13 cellular contexts compared by ENCODE assay signal in genomic region chrX:153921511-153922285, GRCh38. TPM values are rescaled to one million over a fixed set of nuclear protein-coding genes. Genes with fewer than 3 reads are reported as not detected.
DNase-seq lines count a peak whose midpoint lies in the region; ATAC-seq and TF ChIP-seq lines count a peak whose summit lies in the region.
"Had no signal": no experiment of that assay in that cellular context is flagged by ENCODE, and none has a peak within 500 bp of the region (broad histone marks: within the 10 kb centered on the region; RNA-seq: fewer than 3 reads in every experiment).

No MANE protein-coding gene starts in this region.

- H3K4me1 Mint-ChIP-seq in CD8-positive, alpha-beta T cell (ENCODE audit: low read depth), result peaks cover 28% of the 10 kb centered on the region
- peaks cover 10% of the 10 kb centered on the region for H3K4me1 Mint-ChIP-seq in activated naive CD8-positive, alpha-beta T cell treated with anti-CD3 and anti-CD28 coated beads, Interleukin-2, amount 10 ng/mL, durations not matched to agents 7 days and 5 days
- peaks cover 23 to 30% of the 10 kb centered on the region in 2 donors for H3K4me1 Mint-ChIP-seq in natural killer cell treated with Interleukin-12 subunit alpha and Interleukin-12 subunit beta and Interleukin-15 and Interleukin-18, amount 100 ng/mL, for 72 hours (ENCODE audit: low read depth in 2 of 2)

- no peak for DNase-seq in CD8-positive, alpha-beta T cell
- DNase-seq in LHCN-M2 (ENCODE audit: low read depth) (peak; percentile 68), HCEC 1CT (no peak)
- DNase-seq in activated naive CD8-positive, alpha-beta T cell treated with anti-CD3 and anti-CD28 coated beads, Interleukin-2, amount 10 ng/mL, durations not matched to agents 7 days and 5 days, result no peak
- no peak for DNase-seq in natural killer cell treated with Interleukin-12 subunit alpha and Interleukin-12 subunit beta and Interleukin-15 and Interleukin-18, amount 100 ng/mL, for 72 hours (ENCODE audit: low spot score)
- DNase-seq in activated effector memory CD4-positive, alpha-beta T cell treated with anti-CD3 and anti-CD28 coated beads, Interleukin-2, amount 50 U/mL, for 16 hours, result no peak
- DNase-seq: DMS79 treated with DMSO at 0.1 percent for 48 hours, Karpas-422, NCI-H69 had no signal

- H3K27me3 ChIP-seq in CD8-positive, alpha-beta T cell (ENCODE audit: insufficient read depth, low read length), result no peaks in the 10 kb centered on the region

- ATAC-seq in CD8-positive, alpha-beta T cell, result no peak
- no peak for ATAC-seq in activated naive CD8-positive, alpha-beta T cell treated with anti-CD3 and anti-CD28 coated beads, Interleukin-2, amount 10 ng/mL, durations not matched to agents 7 days and 5 days (ENCODE audit: low read depth)
- ATAC-seq in natural killer cell treated with Interleukin-12 subunit alpha and Interleukin-12 subunit beta and Interleukin-15 and Interleukin-18, amount 100 ng/mL, for 72 hours, result peak in 1 of 2 donors; percentile 1
- no peak for ATAC-seq in HG03108 (IDR thresholded peaks at IDR 0.05; ENCODE audit: unreplicated experiment)
- no peak for ATAC-seq in HG03280 (IDR thresholded peaks at IDR 0.05; ENCODE audit: unreplicated experiment)
- ATAC-seq: stimulated activated memory B cell treated with anti-CD40 and anti-IgM and Interleukin-4, amounts not matched to agents 10 μg/mL and 1 μg/mL and 100 μg/mL, for 72 hours had no signal

- CTCF ChIA-PET in CD8-positive, alpha-beta T cell (lab: Charles Lee), result interaction anchor here (0.9 to 11.6 kb wide), 2 partner anchors 28 to 158 kb away, joined by 3 to 205 read pairs; no protein-coding TSS in a partner anchor

- POLR2A ChIA-PET in CD8-positive, alpha-beta T cell (lab: Charles Lee), result interaction anchor here (1.0 to 10.2 kb wide), 4 partner anchors 9 to 127 kb away, joined by 4 to 100 read pairs (median 6); partner anchors contain the start of genes IDH3G, RENBP and SSR4
- POLR2A ChIA-PET in activated naive CD8-positive, alpha-beta T cell treated with anti-CD3 and anti-CD28 coated beads, Interleukin-2, amount 10 ng/mL, durations not matched to agents 7 days and 5 days (lab: Charles Lee), result interaction anchor here (1.1 to 9.1 kb wide), 4 partner anchors 15 to 26 kb away, joined by 3 to 185 read pairs (median 42); partner anchors contain the start of genes NAA10 and RENBP

- peaks cover 4% of the 10 kb centered on the region for H3K36me3 ChIP-seq in CD8-positive, alpha-beta T cell (ENCODE audit: insufficient read depth, low read length)

- intact Hi-C loops in CD8-positive, alpha-beta T cell (cut with DNase I, micrococcal nuclease), result no loop called here

- H3K4me3 Mint-ChIP-seq in CD8-positive, alpha-beta T cell, result peak overlapping the region; percentile 90
- H3K4me3 Mint-ChIP-seq in activated naive CD8-positive, alpha-beta T cell treated with anti-CD3 and anti-CD28 coated beads, Interleukin-2, amount 10 ng/mL, durations not matched to agents 7 days and 5 days, result peak overlapping the region; percentile 97
- peak overlapping the region; percentile 88 for H3K4me3 Mint-ChIP-seq in natural killer cell treated with Interleukin-12 subunit alpha and Interleukin-12 subunit beta and Interleukin-15 and Interleukin-18, amount 100 ng/mL, for 72 hours

- H3K4me1 ChIP-seq in CD8-positive, alpha-beta T cell (ENCODE audit: insufficient read depth, low read length), result peaks cover 26% of the 10 kb centered on the region

- no peaks in the 10 kb centered on the region for H3K27me3 Mint-ChIP-seq in CD8-positive, alpha-beta T cell (ENCODE audit: low read depth)
- no peaks in the 10 kb centered on the region for H3K27me3 Mint-ChIP-seq in activated naive CD8-positive, alpha-beta T cell treated with anti-CD3 and anti-CD28 coated beads, Interleukin-2, amount 10 ng/mL, durations not matched to agents 7 days and 5 days
- H3K27me3 Mint-ChIP-seq in natural killer cell treated with Interleukin-12 subunit alpha and Interleukin-12 subunit beta and Interleukin-15 and Interleukin-18, amount 100 ng/mL, for 72 hours, result no peaks in the 10 kb centered on the region
- H3K27me3 Mint-ChIP-seq: stimulated activated memory B cell treated with anti-CD40 and anti-IgM and Interleukin-4, amounts not matched to agents 10 μg/mL and 1 μg/mL and 100 μg/mL, for 72 hours had no signal

- no peaks in the 10 kb centered on the region for H3K9me3 Mint-ChIP-seq in CD8-positive, alpha-beta T cell
- no peaks in the 10 kb centered on the region for H3K9me3 Mint-ChIP-seq in activated naive CD8-positive, alpha-beta T cell treated with anti-CD3 and anti-CD28 coated beads, Interleukin-2, amount 10 ng/mL, durations not matched to agents 7 days and 5 days
- H3K9me3 Mint-ChIP-seq in natural killer cell treated with Interleukin-12 subunit alpha and Interleukin-12 subunit beta and Interleukin-15 and Interleukin-18, amount 100 ng/mL, for 72 hours, result no peaks in the 10 kb centered on the region
- H3K9me3 Mint-ChIP-seq: stimulated activated memory B cell treated with anti-CD40 and anti-IgM and Interleukin-4, amounts not matched to agents 10 μg/mL and 1 μg/mL and 100 μg/mL, for 72 hours had no signal

- H3K27ac ChIP-seq in CD8-positive, alpha-beta T cell (ENCODE audit: low read depth, low read length), result no peak overlapping the region

- H3K27ac Mint-ChIP-seq in CD8-positive, alpha-beta T cell, result peak overlapping the region; percentile 97
- peak overlapping the region; percentile 86 for H3K27ac Mint-ChIP-seq in activated naive CD8-positive, alpha-beta T cell treated with anti-CD3 and anti-CD28 coated beads, Interleukin-2, amount 10 ng/mL, durations not matched to agents 7 days and 5 days
- peak overlapping the region; percentile 93 to 95 for H3K27ac Mint-ChIP-seq in natural killer cell treated with Interleukin-12 subunit alpha and Interleukin-12 subunit beta and Interleukin-15 and Interleukin-18, amount 100 ng/mL, for 72 hours

- H3K4me3 ChIP-seq in CD8-positive, alpha-beta T cell (ENCODE audit: low read depth, low read length), result peak overlapping the region; percentile 27

- peaks cover 34% of the 10 kb centered on the region for H3K36me3 Mint-ChIP-seq in CD8-positive, alpha-beta T cell
- peaks cover 28% of the 10 kb centered on the region for H3K36me3 Mint-ChIP-seq in activated naive CD8-positive, alpha-beta T cell treated with anti-CD3 and anti-CD28 coated beads, Interleukin-2, amount 10 ng/mL, durations not matched to agents 7 days and 5 days
- H3K36me3 Mint-ChIP-seq in natural killer cell treated with Interleukin-12 subunit alpha and Interleukin-12 subunit beta and Interleukin-15 and Interleukin-18, amount 100 ng/mL, for 72 hours, result peaks cover 5% of the 10 kb centered on the region

- TF ChIP-seq CTCF in CD8-positive, alpha-beta T cell (IDR thresholded peaks at IDR 0.05), result no peak

- no peaks in the 10 kb centered on the region for H3K9me3 ChIP-seq in CD8-positive, alpha-beta T cell (ENCODE audit: low read length)

RNA-seq across cellular contexts. Expression of gene ARHGAP4, which starts 4.4 kb away (rescaled TPM):
- total RNA-seq in CD8-positive, alpha-beta T cell, result 100 to 1,000 TPM; 432 to 440 TPM
- 4.1 and 15.2 TPM in 2 replicates for total RNA-seq in LHCN-M2 (2014; rRNA removed)
- 1.9 TPM for polyA plus RNA-seq in LHCN-M2 (2012)
- total RNA-seq in activated naive CD8-positive, alpha-beta T cell treated with anti-CD3 and anti-CD28 coated beads, Interleukin-2, amount 10 ng/mL, durations not matched to agents 7 days and 5 days, result 100 to 1,000 TPM; 341 to 356 TPM
- total RNA-seq in natural killer cell treated with Interleukin-12 subunit alpha and Interleukin-12 subunit beta and Interleukin-15 and Interleukin-18, amount 100 ng/mL, for 72 hours, result 100 to 1,000 TPM; 155 to 276 TPM

RNA-seq across cellular contexts. Expression of gene NAA10, which starts 13.1 kb away (rescaled TPM):
- total RNA-seq in CD8-positive, alpha-beta T cell, result 10 to 100 TPM; 34.4 to 35.3 TPM
- 160 and 164 TPM in 2 replicates for total RNA-seq in LHCN-M2 (2014; rRNA removed)
- 177 TPM for polyA plus RNA-seq in LHCN-M2 (2012)
- 10 to 100 TPM; 79.5 to 84.3 TPM for total RNA-seq in activated naive CD8-positive, alpha-beta T cell treated with anti-CD3 and anti-CD28 coated beads, Interleukin-2, amount 10 ng/mL, durations not matched to agents 7 days and 5 days
- 100 to 1,000 TPM; 115 to 175 TPM for total RNA-seq in natural killer cell treated with Interleukin-12 subunit alpha and Interleukin-12 subunit beta and Interleukin-15 and Interleukin-18, amount 100 ng/mL, for 72 hours

RNA-seq across cellular contexts. Expression of gene AVPR2, which starts 17.2 kb away (rescaled TPM):
- total RNA-seq in CD8-positive, alpha-beta T cell, result not detected
- total RNA-seq in LHCN-M2 (2014; rRNA removed), result not detected in 2 replicates
- polyA plus RNA-seq in LHCN-M2 (2012), result not detected
- not detected for total RNA-seq in activated naive CD8-positive, alpha-beta T cell treated with anti-CD3 and anti-CD28 coated beads, Interleukin-2, amount 10 ng/mL, durations not matched to agents 7 days and 5 days
- total RNA-seq in natural killer cell treated with Interleukin-12 subunit alpha and Interleukin-12 subunit beta and Interleukin-15 and Interleukin-18, amount 100 ng/mL, for 72 hours, result not detected
- total RNA-seq: T-helper 1 cell treated with Interleukin-12 subunit alpha and Interleukin-12 subunit beta and Interleukin-4 antibody, amounts not matched to agents 30 ng/mL and 1 ng/mL, for 36 hours had no signal

RNA-seq across cellular contexts. Expression of gene RENBP, which starts 22.7 kb away (rescaled TPM):
- total RNA-seq in CD8-positive, alpha-beta T cell, result 1 to 10 TPM; 6.2 to 6.3 TPM
- 0.40 TPM in 1 of 2 replicates, not detected in the other for total RNA-seq in LHCN-M2 (2014; rRNA removed)
- 1.3 TPM for polyA plus RNA-seq in LHCN-M2 (2012)
- 10 to 100 TPM; 18.1 to 18.8 TPM for total RNA-seq in activated naive CD8-positive, alpha-beta T cell treated with anti-CD3 and anti-CD28 coated beads, Interleukin-2, amount 10 ng/mL, durations not matched to agents 7 days and 5 days
- total RNA-seq in natural killer cell treated with Interleukin-12 subunit alpha and Interleukin-12 subunit beta and Interleukin-15 and Interleukin-18, amount 100 ng/mL, for 72 hours, result 1 to 10 TPM; 4.8 to 5.4 TPM

RNA-seq across cellular contexts. Expression of gene L1CAM, which starts 35.7 kb away (rescaled TPM):
- under 1 TPM in 1 of 2 experiments, not detected in 1; 0.05 TPM for total RNA-seq in CD8-positive, alpha-beta T cell
- total RNA-seq in LHCN-M2 (2014; rRNA removed), result 0.29 and 2.1 TPM in 2 replicates
- 0.70 TPM for polyA plus RNA-seq in LHCN-M2 (2012)
- total RNA-seq in activated naive CD8-positive, alpha-beta T cell treated with anti-CD3 and anti-CD28 coated beads, Interleukin-2, amount 10 ng/mL, durations not matched to agents 7 days and 5 days, result 1 to 10 TPM; 4.5 to 7.2 TPM
- 1 to 10 TPM in 1 of 2 donors, under 1 TPM in 1; 0.74 to 1.2 TPM for total RNA-seq in natural killer cell treated with Interleukin-12 subunit alpha and Interleukin-12 subunit beta and Interleukin-15 and Interleukin-18, amount 100 ng/mL, for 72 hours
